ENCODE assay signal across 1 cellular context in the genomic region with DNA sequence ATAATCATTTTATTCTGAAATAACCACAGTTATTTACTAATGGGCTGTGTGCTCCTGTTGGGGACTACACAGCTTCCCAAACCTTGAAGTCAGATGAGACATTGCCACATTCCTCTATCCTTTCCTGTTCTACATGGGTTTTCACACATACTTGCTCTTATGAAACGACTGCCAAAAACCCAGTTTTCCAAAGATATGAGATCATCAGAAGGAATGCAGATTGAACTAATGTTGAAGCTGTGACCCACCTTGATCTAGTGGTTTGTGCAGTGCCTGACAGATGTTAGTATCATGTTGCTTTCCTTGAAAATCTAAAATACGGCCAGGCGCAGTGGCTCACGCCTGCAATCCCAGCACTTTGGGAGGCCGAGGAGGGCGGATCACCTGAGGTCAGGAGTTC.
TF ChIP-seq lines count a peak whose summit lies in the region.

No MANE protein-coding gene starts in this region.

TF ChIP-seq in HCT116, 20 proteins besides CTCF, POLR2A, EP300 and RAD21 (continued from another document):
- TF ChIP-seq, protein P1, sequence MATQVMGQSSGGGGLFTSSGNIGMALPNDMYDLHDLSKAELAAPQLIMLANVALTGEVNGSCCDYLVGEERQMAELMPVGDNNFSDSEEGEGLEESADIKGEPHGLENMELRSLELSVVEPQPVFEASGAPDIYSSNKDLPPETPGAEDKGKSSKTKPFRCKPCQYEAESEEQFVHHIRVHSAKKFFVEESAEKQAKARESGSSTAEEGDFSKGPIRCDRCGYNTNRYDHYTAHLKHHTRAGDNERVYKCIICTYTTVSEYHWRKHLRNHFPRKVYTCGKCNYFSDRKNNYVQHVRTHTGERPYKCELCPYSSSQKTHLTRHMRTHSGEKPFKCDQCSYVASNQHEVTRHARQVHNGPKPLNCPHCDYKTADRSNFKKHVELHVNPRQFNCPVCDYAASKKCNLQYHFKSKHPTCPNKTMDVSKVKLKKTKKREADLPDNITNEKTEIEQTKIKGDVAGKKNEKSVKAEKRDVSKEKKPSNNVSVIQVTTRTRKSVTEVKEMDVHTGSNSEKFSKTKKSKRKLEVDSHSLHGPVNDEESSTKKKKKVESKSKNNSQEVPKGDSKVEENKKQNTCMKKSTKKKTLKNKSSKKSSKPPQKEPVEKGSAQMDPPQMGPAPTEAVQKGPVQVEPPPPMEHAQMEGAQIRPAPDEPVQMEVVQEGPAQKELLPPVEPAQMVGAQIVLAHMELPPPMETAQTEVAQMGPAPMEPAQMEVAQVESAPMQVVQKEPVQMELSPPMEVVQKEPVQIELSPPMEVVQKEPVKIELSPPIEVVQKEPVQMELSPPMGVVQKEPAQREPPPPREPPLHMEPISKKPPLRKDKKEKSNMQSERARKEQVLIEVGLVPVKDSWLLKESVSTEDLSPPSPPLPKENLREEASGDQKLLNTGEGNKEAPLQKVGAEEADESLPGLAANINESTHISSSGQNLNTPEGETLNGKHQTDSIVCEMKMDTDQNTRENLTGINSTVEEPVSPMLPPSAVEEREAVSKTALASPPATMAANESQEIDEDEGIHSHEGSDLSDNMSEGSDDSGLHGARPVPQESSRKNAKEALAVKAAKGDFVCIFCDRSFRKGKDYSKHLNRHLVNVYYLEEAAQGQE (IDR thresholded peaks at IDR 0.05; ENCODE audit: low read depth) = no peak
- TF ChIP-seq TCF7L2 (IDR thresholded peaks at IDR 0.05; ENCODE audit: borderline replicate concordance, extremely low read depth, insufficient read depth, insufficient read length) (no peak), SRF (IDR thresholded peaks at IDR 0.05; ENCODE audit: low read depth) (no peak), CBX3 (IDR thresholded peaks at IDR 0.05; ENCODE audit: low read depth) (no peak), JUND (IDR thresholded peaks at IDR 0.05) (no peak)
- TF ChIP-seq, protein P2, sequence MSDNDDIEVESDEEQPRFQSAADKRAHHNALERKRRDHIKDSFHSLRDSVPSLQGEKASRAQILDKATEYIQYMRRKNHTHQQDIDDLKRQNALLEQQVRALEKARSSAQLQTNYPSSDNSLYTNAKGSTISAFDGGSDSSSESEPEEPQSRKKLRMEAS (IDR thresholded peaks at IDR 0.05) = no peak
